18 cellular contexts compared by ENCODE assay signal in the genomic region with DNA sequence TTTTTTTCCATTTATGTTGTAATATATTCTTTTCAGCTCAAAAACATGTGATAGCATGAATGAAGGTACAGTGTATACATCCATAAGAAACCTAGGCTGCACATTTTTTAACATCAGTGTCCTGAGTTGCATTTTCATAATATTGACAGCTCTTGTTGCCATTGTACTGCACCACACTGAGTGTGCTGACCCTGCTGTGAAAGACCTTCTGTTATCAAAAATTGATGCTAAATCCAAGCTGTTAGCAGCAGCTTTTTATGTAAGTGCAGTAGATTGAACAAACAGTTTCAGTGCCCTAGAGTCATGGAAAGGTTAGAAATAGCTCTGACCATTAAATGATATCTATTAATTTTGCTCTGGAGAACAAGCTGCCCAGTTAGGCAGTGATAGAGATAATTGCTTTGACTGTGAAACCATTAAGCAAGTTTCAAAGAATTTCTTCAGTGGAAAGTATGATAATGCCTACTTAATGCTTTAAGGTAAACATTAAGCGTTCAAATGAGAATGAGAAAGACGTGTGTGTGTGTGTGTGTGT.
A peak's percentile ranks its signal among the peaks of the same experiment; 100 is the strongest.
DNase-seq lines count a peak whose midpoint lies in the region; ATAC-seq and TF ChIP-seq lines count a peak whose summit lies in the region.
"Had no signal": no experiment of that assay in that cellular context is flagged by ENCODE, and none has a peak within 500 bp of the region (broad histone marks: within the 10 kb centered on the region; RNA-seq: fewer than 3 reads in every experiment).

No MANE protein-coding gene starts in this region.

- H3K9me3 ChIP-seq in smooth muscle cell (replicated peaks; ENCODE audit: low read depth) = no peaks in the 10 kb centered on the region
- H3K9me3 ChIP-seq: Caco-2 had no signal

- ATAC-seq in GM18520 (IDR thresholded peaks at IDR 0.05; ENCODE audit: unreplicated experiment) (no peak), HG03342 (IDR thresholded peaks at IDR 0.05; ENCODE audit: unreplicated experiment) (no peak)
- no peak for ATAC-seq in stimulated activated naive CD8-positive, alpha-beta T cell treated with anti-CD3 and anti-CD28 coated beads, Interleukin-15, amount 100 ng/mL, for 72 hours

- no peaks in the 10 kb centered on the region for H3K4me1 Mint-ChIP-seq in stimulated activated naive CD8-positive, alpha-beta T cell treated with anti-CD3 and anti-CD28 coated beads, Interleukin-15, amount 100 ng/mL, for 72 hours
- H3K4me1 Mint-ChIP-seq: B cell; CD4-positive, CD25-positive, alpha-beta regulatory T cell had no signal

- no peak overlapping the region for H3K27ac Mint-ChIP-seq in stimulated activated naive CD8-positive, alpha-beta T cell treated with anti-CD3 and anti-CD28 coated beads, Interleukin-15, amount 100 ng/mL, for 72 hours
- H3K27ac Mint-ChIP-seq: B cell; CD4-positive, CD25-positive, alpha-beta regulatory T cell had no signal

- no peaks in the 10 kb centered on the region for H3K79me2 ChIP-seq in smooth muscle cell (ENCODE audit: low read depth)

- no peak overlapping the region for H3K4me2 ChIP-seq in smooth muscle cell

- no peaks in the 10 kb centered on the region for H4K20me1 ChIP-seq in smooth muscle cell (ENCODE audit: low read depth)

- no peaks in the 10 kb centered on the region for H3K27me3 ChIP-seq in smooth muscle cell (ENCODE audit: low read depth)

- H3K4me3 Mint-ChIP-seq in stimulated activated naive CD8-positive, alpha-beta T cell treated with anti-CD3 and anti-CD28 coated beads, Interleukin-15, amount 100 ng/mL, for 72 hours = no peak overlapping the region
- H3K4me3 Mint-ChIP-seq: B cell; CD4-positive, CD25-positive, alpha-beta regulatory T cell had no signal

- WGBS in smooth muscle cell (ENCODE audit: low lambda C conversion rate) = 51% methylated on average over 2 of the region's 2 CpGs

- no peak overlapping the region for H3K9ac ChIP-seq in smooth muscle cell (ENCODE audit: low read depth)
- H3K9ac ChIP-seq: GM23248 had no signal

- H3K27me3 Mint-ChIP-seq in stimulated activated naive CD8-positive, alpha-beta T cell treated with anti-CD3 and anti-CD28 coated beads, Interleukin-15, amount 100 ng/mL, for 72 hours = no peaks in the 10 kb centered on the region
- H3K27me3 Mint-ChIP-seq: B cell; CD4-positive, CD25-positive, alpha-beta regulatory T cell had no signal

- no peak overlapping the region for H3K27ac ChIP-seq in smooth muscle cell (ENCODE audit: low read depth)
- H3K27ac ChIP-seq: 22Rv1, GM23248, SK-N-MC had no signal

- H3F3A ChIP-seq in smooth muscle cell (ENCODE audit: low read depth) = no peaks in the 10 kb centered on the region

- H3K4me3 ChIP-seq in smooth muscle cell = no peak overlapping the region
- H3K4me3 ChIP-seq: GM23248, SK-N-MC had no signal

- DNase-seq in NCI-H1105 treated with DMSO at 0.1 percent for 48 hours (lab: John Stamatoyannopoulos, UW) (peak; percentile 30), NCI-H1105 (lab: John Stamatoyannopoulos, UW) (no peak), NCI-H146 (lab: John Stamatoyannopoulos, UW) (peak; percentile 93), cerebellar cortex (ENCODE audit: low spot score) (peak; percentile 51), smooth muscle cell (lab: John Stamatoyannopoulos, UW; ENCODE audit: unreplicated experiment) (no peak)
- no peak for DNase-seq in stimulated activated naive CD8-positive, alpha-beta T cell treated with anti-CD3 and anti-CD28 coated beads, Interleukin-15, amount 100 ng/mL, for 72 hours
- DNase-seq: Caco-2; CD4-positive, CD25-positive, alpha-beta regulatory T cell; DMS53; GM23248; NCI-H1436; NCI-H2081 treated with DMSO at 0.1 percent for 48 hours; Right ventricle myocardium superior had no signal

- TF ChIP-seq CTCF in smooth muscle cell (IDR thresholded peaks at IDR 0.05; ENCODE audit: borderline replicate concordance, insufficient read depth, poor library complexity, severe bottlenecking) = no peak

- H2AFZ ChIP-seq in smooth muscle cell (ENCODE audit: low read depth) = peak overlapping the region; percentile 49
- H2AFZ ChIP-seq: GM23248 had no signal

- H3K4me1 ChIP-seq in smooth muscle cell (ENCODE audit: low read depth) = no peaks in the 10 kb centered on the region
- H3K4me1 ChIP-seq: Caco-2 had no signal

- peaks cover 0 to 5% of the 10 kb centered on the region in 2 donors for H3K9me3 Mint-ChIP-seq in stimulated activated naive CD8-positive, alpha-beta T cell treated with anti-CD3 and anti-CD28 coated beads, Interleukin-15, amount 100 ng/mL, for 72 hours

- no peaks in the 10 kb centered on the region for H3K36me3 ChIP-seq in smooth muscle cell (ENCODE audit: low read depth)

Comparison
In these comparisons a context has a peak if more than half of its experiments do, and no peak if none do; other contexts are left out.
1. DNase-seq: peak in NCI-H1105 treated with DMSO at 0.1 percent for 48 hours (single experiment), NCI-H146 (single experiment) and cerebellar cortex (single experiment); none in NCI-H1105 (single experiment), smooth muscle cell (single experiment) and stimulated activated naive CD8-positive, alpha-beta T cell treated with anti-CD3 and anti-CD28 coated beads, Interleukin-15, amount 100 ng/mL, for 72 hours (0 of 2).